Comparison of ENCODE assay signal across 19 cellular contexts in genomic region chr3:64289622-64290021, GRCh38.
"Had no signal": no experiment of that assay in that cellular context is flagged by ENCODE, and none has a peak within 500 bp of the region (broad histone marks: within the 10 kb centered on the region; RNA-seq: fewer than 3 reads in every experiment).

No MANE protein-coding gene starts in this region.

- H3K27me3 ChIP-seq: MG63, SJSA1 had no signal

- H3K4me3 ChIP-seq: MG63, SJSA1, SK-N-MC had no signal

- H3K9me3 ChIP-seq: MG63, SJSA1 had no signal

- DNase-seq: KBM-7, MG63, NCI-H1105, NCI-H1417, NCI-H1436 treated with DMSO at 0.1 percent for 48 hours, NCI-H1694, NCI-H1930, NCI-H2081, NCI-H2107, NCI-H2227 treated with DMSO at 0.1 percent for 48 hours, NCI-H524, NCI-H526 treated with DMSO at 0.1 percent for 48 hours, NCI-H774, Right ventricle myocardium superior, RPMI8226, SIG-M5 had no signal

- H3K27ac ChIP-seq: HL-60, SJSA1, SK-N-MC had no signal

- H3K36me3 ChIP-seq: MG63, SJSA1 had no signal
